In the genomic region with DNA sequence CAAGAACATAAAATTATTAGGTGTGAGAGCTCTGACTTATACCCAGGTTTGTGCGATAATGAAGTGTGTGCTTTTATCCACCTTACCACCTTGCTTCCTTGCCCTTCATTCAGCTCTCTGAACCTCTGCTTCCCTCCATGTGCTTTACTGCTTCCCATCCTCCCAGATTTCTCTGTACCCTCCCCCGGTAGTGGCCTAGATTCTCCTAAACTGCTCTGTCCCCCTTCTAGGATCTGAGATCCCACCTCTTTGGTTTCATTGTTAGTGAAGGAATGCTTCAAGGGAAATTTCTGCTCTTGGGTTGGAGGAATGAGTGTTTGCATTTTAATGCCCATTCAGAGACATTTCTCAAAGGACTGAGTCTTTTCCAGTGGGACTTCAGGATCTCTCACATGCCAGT, we compare ENCODE assay signal across 29 cellular contexts.
"Had no signal": no experiment of that assay in that cellular context is flagged by ENCODE, and none has a peak within 500 bp of the region (broad histone marks: within the 10 kb centered on the region; RNA-seq: fewer than 3 reads in every experiment).

No MANE protein-coding gene starts in this region.

- H3K4me2 ChIP-seq: hepatocyte had no signal

- ATAC-seq: activated CD4-positive, CD25-positive, alpha-beta regulatory T cell treated with anti-CD3 and anti-CD28 coated beads, Interleukin-2, amount 50 U/mL, for 24 hours; activated CD8-positive, alpha-beta T cell treated with anti-CD3 and anti-CD28 coated beads for 36 hours; activated T-cell treated with anti-CD3 and anti-CD28 coated beads, Interleukin-2, amount 50 U/mL, for 4 hours; activated T-helper 17 cell treated with anti-CD3 and anti-CD28 coated beads, Interleukin-2, amount 50 U/mL, for 72 hours; body of pancreas; effector memory CD8-positive, alpha-beta T cell; foreskin keratinocyte; gastrocnemius medialis; heart right ventricle had no signal

- H3K9me3 ChIP-seq: body of pancreas, esophagus muscularis mucosa, gastrocnemius medialis, heart right ventricle had no signal

- DNase-seq: activated CD4-positive, alpha-beta T cell treated with anti-CD3 and anti-CD28 coated beads for 48 hours; activated CD4-positive, alpha-beta T cell treated with anti-CD3 and anti-CD28 coated beads, Interleukin-2, amount 50 U/mL, for 1 hour; activated CD4-positive, alpha-beta T cell treated with anti-CD3 and anti-CD28 coated beads, Interleukin-2, amount 50 U/mL, for 48 hours; activated CD8-positive, alpha-beta memory T cell treated with anti-CD3 and anti-CD28 coated beads for 24 hours; activated CD8-positive, alpha-beta T cell treated with anti-CD3 and anti-CD28 coated beads for 36 hours; activated effector memory CD4-positive, alpha-beta T cell treated with Interleukin-2 at 50 U/mL for 16 hours; activated gamma-delta T cell treated with Interleukin-2 at 50 U/mL for 16 hours; activated naive CD4-positive, alpha-beta T cell treated with anti-CD3 and anti-CD28 coated beads, Interleukin-2, amount 50 U/mL, for 16 hours; activated naive CD4-positive, alpha-beta T cell treated with Interleukin-2 at 50 U/mL for 16 hours; activated T-cell treated with anti-CD3 and anti-CD28 coated beads, Interleukin-2, amount 50 U/mL, for 4 hours; amniotic stem cell; aorta; body of pancreas; caudate nucleus; cortex of kidney; dermis blood vessel endothelial cell; effector CD4-positive, alpha-beta T cell; effector memory CD8-positive, alpha-beta T cell; erythroblast; foreskin keratinocyte; gastrocnemius medialis; heart right ventricle; T-helper 9 cell had no signal

- H3K4me1 Mint-ChIP-seq: activated T-helper 17 cell treated with anti-CD3 and anti-CD28 coated beads, Interleukin-2, amount 50 U/mL, for 72 hours had no signal

- H3K36me3 Mint-ChIP-seq: activated naive CD8-positive, alpha-beta T cell had no signal

- H3K4me3 Mint-ChIP-seq: activated CD8-positive, alpha-beta T cell treated with anti-CD3 and anti-CD28 coated beads for 36 hours; activated naive CD8-positive, alpha-beta T cell; activated T-cell treated with anti-CD3 and anti-CD28 coated beads, Interleukin-2, amount 50 U/mL, for 4 hours; activated T-helper 17 cell treated with anti-CD3 and anti-CD28 coated beads, Interleukin-2, amount 50 U/mL, for 72 hours; effector memory CD8-positive, alpha-beta T cell; T-helper 1 cell treated with Interleukin-12 subunit alpha and Interleukin-12 subunit beta and Interleukin-4 antibody, amounts not matched to agents 30 μg/mL and 1 μg/mL, for 36 hours had no signal

- H3K27ac ChIP-seq: body of pancreas, esophagus muscularis mucosa, foreskin keratinocyte, gastrocnemius medialis, heart right ventricle, hepatocyte had no signal

- H3K4me3 ChIP-seq: body of pancreas, esophagus muscularis mucosa, gastrocnemius medialis, heart right ventricle, hepatocyte had no signal

- H3K36me3 ChIP-seq: esophagus muscularis mucosa, gastrocnemius medialis, heart right ventricle had no signal

- H3K4me1 ChIP-seq: esophagus muscularis mucosa, foreskin keratinocyte, gastrocnemius medialis had no signal

- H3K27ac Mint-ChIP-seq: activated CD8-positive, alpha-beta T cell treated with anti-CD3 and anti-CD28 coated beads for 36 hours; activated naive CD8-positive, alpha-beta T cell; activated T-helper 17 cell treated with anti-CD3 and anti-CD28 coated beads, Interleukin-2, amount 50 U/mL, for 72 hours; effector memory CD8-positive, alpha-beta T cell; T-helper 1 cell treated with Interleukin-12 subunit alpha and Interleukin-12 subunit beta and Interleukin-4 antibody, amounts not matched to agents 30 μg/mL and 1 μg/mL, for 36 hours had no signal

- H3K27me3 Mint-ChIP-seq: activated CD8-positive, alpha-beta T cell treated with anti-CD3 and anti-CD28 coated beads for 36 hours; activated naive CD8-positive, alpha-beta T cell; activated T-helper 17 cell treated with anti-CD3 and anti-CD28 coated beads, Interleukin-2, amount 50 U/mL, for 72 hours; effector memory CD8-positive, alpha-beta T cell had no signal

- H3K79me2 ChIP-seq: hepatocyte had no signal

- H3K27me3 ChIP-seq: body of pancreas, esophagus muscularis mucosa, foreskin keratinocyte, gastrocnemius medialis, heart right ventricle, hepatocyte had no signal

- H2AFZ ChIP-seq: hepatocyte had no signal

- H3K9me3 Mint-ChIP-seq: activated CD8-positive, alpha-beta T cell treated with anti-CD3 and anti-CD28 coated beads for 36 hours; activated T-cell treated with anti-CD3 and anti-CD28 coated beads, Interleukin-2, amount 50 U/mL, for 4 hours; activated T-helper 17 cell treated with anti-CD3 and anti-CD28 coated beads, Interleukin-2, amount 50 U/mL, for 72 hours; effector memory CD8-positive, alpha-beta T cell; T-helper 1 cell treated with Interleukin-12 subunit alpha and Interleukin-12 subunit beta and Interleukin-4 antibody, amounts not matched to agents 30 μg/mL and 1 μg/mL, for 36 hours had no signal
